Comparison of ENCODE assay signal across 10 cellular contexts in genomic region chr3:183560607-183561006, GRCh38. TPM values are rescaled to one million over a fixed set of nuclear protein-coding genes. Genes with fewer than 3 reads are reported as not detected.
A peak's percentile ranks its signal among the peaks of the same experiment; 100 is the strongest.
DNase-seq lines count a peak whose midpoint lies in the region; ATAC-seq and TF ChIP-seq lines count a peak whose summit lies in the region.
"Had no signal": no experiment of that assay in that cellular context is flagged by ENCODE, and none has a peak within 500 bp of the region (broad histone marks: within the 10 kb centered on the region; RNA-seq: fewer than 3 reads in every experiment).

No MANE protein-coding gene starts in this region.

- H3K36me3 ChIP-seq in endodermal cell (ENCODE audit: control insufficient read depth, insufficient read depth, low read length) (no peaks in the 10 kb centered on the region), spleen (no peaks in the 10 kb centered on the region)
- H3K36me3 ChIP-seq: cardiac muscle cell had no signal

- H3K27me3 Mint-ChIP-seq in activated naive CD4-positive, alpha-beta T cell treated with anti-CD3 and anti-CD28 coated beads for 36 hours (ENCODE audit: low read depth), result no peaks in the 10 kb centered on the region
- no peaks in the 10 kb centered on the region for H3K27me3 Mint-ChIP-seq in endodermal cell (ENCODE audit: insufficient read depth)

- ATAC-seq in activated naive CD4-positive, alpha-beta T cell treated with anti-CD3 and anti-CD28 coated beads, Interleukin-2, amount 50 U/mL, for 72 hours, result no peak
- ATAC-seq in GM18868 (IDR thresholded peaks at IDR 0.05; ENCODE audit: unreplicated experiment) (no peak), HG02642 (IDR thresholded peaks at IDR 0.05; ENCODE audit: poor library complexity, unreplicated experiment) (no peak)

- H3K4me3 ChIP-seq in NB4 (ENCODE audit: low read depth, low read length), result no peak overlapping the region
- no peak overlapping the region for H3K4me3 ChIP-seq in endodermal cell (ENCODE audit: low read length)
- no peak overlapping the region for H3K4me3 ChIP-seq in spleen
- H3K4me3 ChIP-seq: cardiac muscle cell had no signal

- WGBS in endodermal cell (ENCODE audit: insufficient coverage in 1 of 2, insufficient read length in 1 of 2), 2 experiments, result 88 to 90% methylated on average over 8 to 9 of the region's 9 CpGs
- 91 to 94% (median 92%) methylated on average over 9 of the region's 9 CpGs for WGBS in spleen, 5 donors

- no peaks in the 10 kb centered on the region for H3K9me3 ChIP-seq in endodermal cell (ENCODE audit: control insufficient read depth, low read length)
- H3K9me3 ChIP-seq in spleen, result no peaks in the 10 kb centered on the region

- CTCF ChIA-PET in activated naive CD4-positive, alpha-beta T cell treated with anti-CD3 and anti-CD28 coated beads for 36 hours (lab: Charles Lee), result interaction anchor here (0.7 to 1.3 kb wide), 6 partner anchors 63 to 207 kb away, joined by 3 to 4 read pairs (median 3); no protein-coding TSS in a partner anchor

- H3K36me3 Mint-ChIP-seq in activated naive CD4-positive, alpha-beta T cell treated with anti-CD3 and anti-CD28 coated beads for 36 hours (ENCODE audit: low read depth), result no peaks in the 10 kb centered on the region
- peaks cover under 1 to 1% of the 10 kb centered on the region in 2 donors for H3K36me3 Mint-ChIP-seq in activated naive CD4-positive, alpha-beta T cell treated with anti-CD3 and anti-CD28 coated beads, Interleukin-2, amount 50 U/mL, for 72 hours
- H3K36me3 Mint-ChIP-seq in endodermal cell (ENCODE audit: low read depth), result no peaks in the 10 kb centered on the region

- H3K4me1 Mint-ChIP-seq in activated naive CD4-positive, alpha-beta T cell treated with anti-CD3 and anti-CD28 coated beads for 36 hours (ENCODE audit: low read depth), result peaks cover 32% of the 10 kb centered on the region
- H3K4me1 Mint-ChIP-seq in endodermal cell, result peaks cover 14% of the 10 kb centered on the region

- no peak overlapping the region for H3K9ac ChIP-seq in endodermal cell (ENCODE audit: extremely low read depth, low read length, poor library complexity, severe bottlenecking)

- H3K27me3 ChIP-seq in endodermal cell (ENCODE audit: control insufficient read depth, insufficient read depth, low read length, poor library complexity, severe bottlenecking) (no peaks in the 10 kb centered on the region), spleen (replicated peaks in 1 of 7) (no peaks in the 10 kb centered on the region)
- H3K27me3 ChIP-seq: cardiac muscle cell had no signal

- H3K27ac ChIP-seq in endodermal cell (ENCODE audit: low read depth, low read length), result no peak overlapping the region
- no peak overlapping the region for H3K27ac ChIP-seq in spleen
- H3K27ac ChIP-seq: cardiac muscle cell had no signal

- no peak for TF ChIP-seq CTCF in NB4 (IDR thresholded peaks at IDR 0.05; ENCODE audit: low read depth, low read length)
- peak; percentile 67 for TF ChIP-seq CTCF in endodermal cell (conservative IDR thresholded peaks at IDR 0.05)
- TF ChIP-seq CTCF in spleen (IDR thresholded peaks at IDR 0.05 in 8 of 11, conservative IDR thresholded peaks at IDR 0.05 in 3 of 11), result peak in 7 of 11 experiments; percentile 4 to 49 (median 22)

- intact Hi-C loops in activated naive CD4-positive, alpha-beta T cell treated with anti-CD3 and anti-CD28 coated beads for 36 hours (cut with micrococcal nuclease), result loop anchor here (1.0 kb wide), 2 partner anchors 80 to 91 kb away; no protein-coding TSS in a partner anchor
- intact Hi-C loops in spleen (cut with DNase I; ENCODE audit: low total_unique reads), result no loop called here

- peak; percentile 64 for DNase-seq in activated naive CD4-positive, alpha-beta T cell treated with anti-CD3 and anti-CD28 coated beads for 36 hours
- DNase-seq in activated naive CD4-positive, alpha-beta T cell treated with anti-CD3 and anti-CD28 coated beads, Interleukin-2, amount 50 U/mL, for 72 hours (ENCODE audit: low spot score in 2 of 2), result no peak
- DNase-seq in NB4 (ENCODE audit: low read depth) (peak; percentile 44), endodermal cell (peak; percentile 72), spleen (no peak), DMS114 treated with DMSO at 0.1 percent for 48 hours (lab: John Stamatoyannopoulos, UW; ENCODE audit: unreplicated experiment) (no peak)

- no peak overlapping the region for H3K27ac Mint-ChIP-seq in activated naive CD4-positive, alpha-beta T cell treated with anti-CD3 and anti-CD28 coated beads for 36 hours
- peak overlapping the region in 1 of 2 donors; percentile 36 for H3K27ac Mint-ChIP-seq in activated naive CD4-positive, alpha-beta T cell treated with anti-CD3 and anti-CD28 coated beads, Interleukin-2, amount 50 U/mL, for 72 hours
- no peak overlapping the region for H3K27ac Mint-ChIP-seq in endodermal cell
- H3K27ac Mint-ChIP-seq: T-helper 2 cell treated with Interferon-gamma antibody and Interleukin-4, amounts not matched to agents 5 μg/mL and 100 μg/mL, for 36 hours had no signal

- H3K4me3 Mint-ChIP-seq in activated naive CD4-positive, alpha-beta T cell treated with anti-CD3 and anti-CD28 coated beads for 36 hours, result no peak overlapping the region
- no peak overlapping the region for H3K4me3 Mint-ChIP-seq in endodermal cell
- H3K4me3 Mint-ChIP-seq: T-helper 2 cell treated with Interferon-gamma antibody and Interleukin-4, amounts not matched to agents 5 μg/mL and 100 μg/mL, for 36 hours had no signal

- H3K9me3 Mint-ChIP-seq in activated naive CD4-positive, alpha-beta T cell treated with anti-CD3 and anti-CD28 coated beads for 36 hours, result no peaks in the 10 kb centered on the region
- H3K9me3 Mint-ChIP-seq in activated naive CD4-positive, alpha-beta T cell treated with anti-CD3 and anti-CD28 coated beads, Interleukin-2, amount 50 U/mL, for 72 hours, result no peaks in the 10 kb centered on the region
- H3K9me3 Mint-ChIP-seq in endodermal cell, result no peaks in the 10 kb centered on the region
- H3K9me3 Mint-ChIP-seq: T-helper 2 cell treated with Interferon-gamma antibody and Interleukin-4, amounts not matched to agents 5 μg/mL and 100 μg/mL, for 36 hours had no signal

- H3K4me1 ChIP-seq in endodermal cell (ENCODE audit: control insufficient read depth, insufficient read depth, low read length) (peaks cover 6% of the 10 kb centered on the region), spleen (peaks cover 0 to 30% (median 20%) of the 10 kb centered on the region in 6 donors)

- TF ChIP-seq POLR2A in NB4 (IDR thresholded peaks at IDR 0.05; ENCODE audit: extremely low read depth, insufficient read length) (no peak), spleen (IDR thresholded peaks at IDR 0.05) (no peak)

RNA-seq across cellular contexts. Expression of gene KLHL6, which starts 5.1 kb away (rescaled TPM):
- 10 to 100 TPM; 82.3 to 82.4 TPM for total RNA-seq in activated naive CD4-positive, alpha-beta T cell treated with anti-CD3 and anti-CD28 coated beads for 36 hours
- total RNA-seq in activated naive CD4-positive, alpha-beta T cell treated with anti-CD3 and anti-CD28 coated beads, Interleukin-2, amount 50 U/mL, for 72 hours, result 10 to 100 TPM; 47.0 to 72.9 TPM
- total RNA-seq in endodermal cell (under 1 TPM; 0.33 to 0.40 TPM), spleen (10 to 100 TPM; 29.4 to 51.8 (median 37.3) TPM)
- 0.36 TPM for polyA plus RNA-seq in endodermal cell (2013, experiment 1 of 2)
- 0.58 TPM for polyA plus RNA-seq in endodermal cell (2013, experiment 2 of 2)
- polyA plus RNA-seq in spleen, result 10 to 100 TPM; 10.8 to 15.4 (median 15.0) TPM
- polyA plus RNA-seq: cardiac muscle cell had no signal

Comparison
In these comparisons a context has a peak if more than half of its experiments do, and no peak if none do; other contexts are left out.
1. DNase-seq: peak in activated naive CD4-positive, alpha-beta T cell treated with anti-CD3 and anti-CD28 coated beads for 36 hours (single experiment), NB4 (single experiment) and endodermal cell (single experiment); none in activated naive CD4-positive, alpha-beta T cell treated with anti-CD3 and anti-CD28 coated beads, Interleukin-2, amount 50 U/mL, for 72 hours (0 of 2), spleen (single experiment) and DMS114 treated with DMSO at 0.1 percent for 48 hours (single experiment).
2. RNA of gene KLHL6, which starts 5.1 kb away (total RNA-seq): 82.3 to 82.4 TPM in activated naive CD4-positive, alpha-beta T cell treated with anti-CD3 and anti-CD28 coated beads for 36 hours, 47.0 to 72.9 TPM in activated naive CD4-positive, alpha-beta T cell treated with anti-CD3 and anti-CD28 coated beads, Interleukin-2, amount 50 U/mL, for 72 hours and 29.4 to 51.8 TPM in spleen; 0.33 to 0.40 TPM in endodermal cell; every median in the first group is over 10 times any median in the second.